In genomic region chr1:112701227-112702066, GRCh38 we compare ENCODE assay signal across 8 cellular contexts. TPM values are rescaled to one million over a fixed set of nuclear protein-coding genes. Genes with fewer than 3 reads are reported as not detected.
A peak's percentile ranks its signal among the peaks of the same experiment; 100 is the strongest.
DNase-seq lines count a peak whose midpoint lies in the region; ATAC-seq and TF ChIP-seq lines count a peak whose summit lies in the region.

No MANE protein-coding gene starts in this region.

- no peak for DNase-seq in activated T-cell treated with anti-CD3 and anti-CD28 coated beads, Interleukin-2, amount 50 U/mL, for 72 hours
- DNase-seq in activated T-cell treated with anti-CD3 and anti-CD28 coated beads, Interleukin-2, amount 50 U/mL, for 1 hour: no peak
- DNase-seq in MCF 10A (ENCODE audit: unreplicated experiment) (no peak), type B pancreatic cell (ENCODE audit: extremely low spot score, unreplicated experiment) (no peak), SKM-1 treated with dmso at 0.1 percent for 144 hours (lab: John Stamatoyannopoulos, UW; ENCODE audit: unreplicated experiment) (no peak)

- H3K4me1 Mint-ChIP-seq in activated T-cell treated with anti-CD3 and anti-CD28 coated beads, Interleukin-2, amount 50 U/mL, for 72 hours (ENCODE audit: low read depth): peaks cover 61% of the 10 kb centered on the region
- H3K4me1 Mint-ChIP-seq in MCF 10A (ENCODE audit: insufficient read depth, unreplicated experiment) (peaks cover 59% of the 10 kb centered on the region), type B pancreatic cell (ENCODE audit: unreplicated experiment) (peaks cover 67% of the 10 kb centered on the region)

- H3K36me3 ChIP-seq in mucosa of stomach (ENCODE audit: control insufficient read depth, insufficient read depth, low read length): peaks cover 10% of the 10 kb centered on the region

- CTCF ChIA-PET in MCF 10A (lab: Yijun Ruan, JAX): interaction anchor here (1.1 to 1.6 kb wide), 2 partner anchors 12 to 311 kb away, joined by 3 to 5 read pairs; no protein-coding TSS in a partner anchor

- H3K4me3 ChIP-seq in mucosa of stomach (ENCODE audit: low read length): no peak overlapping the region

- H3K9me3 Mint-ChIP-seq in activated T-cell treated with anti-CD3 and anti-CD28 coated beads, Interleukin-2, amount 50 U/mL, for 72 hours: no peaks in the 10 kb centered on the region
- H3K9me3 Mint-ChIP-seq in MCF 10A (ENCODE audit: unreplicated experiment) (no peaks in the 10 kb centered on the region), type B pancreatic cell (no peaks in the 10 kb centered on the region)

- peaks cover 80% of the 10 kb centered on the region for H3K4me1 ChIP-seq in mucosa of stomach (ENCODE audit: control insufficient read depth, insufficient read depth, low read length)

- TF ChIP-seq CTCF in MCF 10A (IDR thresholded peaks at IDR 0.05; ENCODE audit: unreplicated experiment) (no peak), type B pancreatic cell (conservative IDR thresholded peaks at IDR 0.05) (no peak)

- ATAC-seq in activated T-cell treated with anti-CD3 and anti-CD28 coated beads, Interleukin-2, amount 50 U/mL, for 72 hours (replicated peaks in 1 of 2): no peak
- ATAC-seq in GM19035 (IDR thresholded peaks at IDR 0.05; ENCODE audit: unreplicated experiment) (no peak), HG02852 (IDR thresholded peaks at IDR 0.05; ENCODE audit: unreplicated experiment) (no peak)

- no peaks in the 10 kb centered on the region for H3K27me3 ChIP-seq in mucosa of stomach (ENCODE audit: control insufficient read depth, insufficient read depth, low read length)

- no peaks in the 10 kb centered on the region for H3K9me3 ChIP-seq in mucosa of stomach (ENCODE audit: control insufficient read depth, low read length)

- peaks cover 3 to 11% of the 10 kb centered on the region in 2 donors for H3K36me3 Mint-ChIP-seq in activated T-cell treated with anti-CD3 and anti-CD28 coated beads, Interleukin-2, amount 50 U/mL, for 72 hours (ENCODE audit: insufficient read depth in 2 of 2)
- peaks cover 53% of the 10 kb centered on the region for H3K36me3 Mint-ChIP-seq in MCF 10A (ENCODE audit: insufficient read depth, unreplicated experiment)
- peaks cover 30% of the 10 kb centered on the region for H3K36me3 Mint-ChIP-seq in type B pancreatic cell

- H3K9ac ChIP-seq in mucosa of stomach (ENCODE audit: low read length): peak overlapping the region; percentile 49

- peak overlapping the region; percentile 59 to 73 for H3K4me3 Mint-ChIP-seq in activated T-cell treated with anti-CD3 and anti-CD28 coated beads, Interleukin-2, amount 50 U/mL, for 72 hours
- H3K4me3 Mint-ChIP-seq in MCF 10A (ENCODE audit: unreplicated experiment): peak overlapping the region; percentile 14
- H3K4me3 Mint-ChIP-seq in type B pancreatic cell: peak overlapping the region; percentile 82

- POLR2A ChIA-PET in MCF 10A (lab: Yijun Ruan, JAX): interaction anchor here (1.0 to 7.7 kb wide), 5 partner anchors 8 to 306 kb away, joined by 3 to 75 read pairs (median 38); partner anchors contain the start of genes CAPZA1, CTTNBP2NL, MOV10 and ST7L

- BruUV-seq in MCF 10A (replicated peaks; lab: Mats Ljungman, UMichigan): TSS peak; percentile 54

- H3K27ac Mint-ChIP-seq in activated T-cell treated with anti-CD3 and anti-CD28 coated beads, Interleukin-2, amount 50 U/mL, for 72 hours: peak overlapping the region; percentile 67
- H3K27ac Mint-ChIP-seq in MCF 10A (ENCODE audit: low read depth, unreplicated experiment) (peak overlapping the region; percentile 54), type B pancreatic cell (peak overlapping the region; percentile 96)

- intact Hi-C loops in MCF 10A (cut with micrococcal nuclease): no loop called here

- H3K27me3 Mint-ChIP-seq in activated T-cell treated with anti-CD3 and anti-CD28 coated beads, Interleukin-2, amount 50 U/mL, for 72 hours (ENCODE audit: low read depth): no peaks in the 10 kb centered on the region
- H3K27me3 Mint-ChIP-seq in MCF 10A (ENCODE audit: insufficient read depth, unreplicated experiment) (no peaks in the 10 kb centered on the region), type B pancreatic cell (no peaks in the 10 kb centered on the region)

RNA-seq across cellular contexts. Expression of gene RHOC, which starts 5.5 kb away (rescaled TPM):
- 10 to 100 TPM; 45.7 to 54.4 TPM for total RNA-seq in activated T-cell treated with anti-CD3 and anti-CD28 coated beads, Interleukin-2, amount 50 U/mL, for 72 hours
- total RNA-seq in MCF 10A (2022) (253 and 294 TPM in 2 replicates), type B pancreatic cell (ENCODE audit: low replicate concordance) (131 and 173 TPM in 2 replicates)

RNA-seq across cellular contexts. Expression of gene PPM1J, which starts 13.7 kb away (rescaled TPM):
- total RNA-seq in activated T-cell treated with anti-CD3 and anti-CD28 coated beads, Interleukin-2, amount 50 U/mL, for 72 hours: 1 to 10 TPM; 1.2 to 1.3 TPM
- total RNA-seq in MCF 10A (2022): 0.88 and 1.5 TPM in 2 replicates
- total RNA-seq in type B pancreatic cell (ENCODE audit: low replicate concordance): 2.5 and 2.6 TPM in 2 replicates

RNA-seq across cellular contexts. Expression of gene MOV10, which starts 27.0 kb away (rescaled TPM):
- total RNA-seq in activated T-cell treated with anti-CD3 and anti-CD28 coated beads, Interleukin-2, amount 50 U/mL, for 72 hours: 10 to 100 TPM; 76.8 to 80.8 TPM
- 54.9 and 55.6 TPM in 2 replicates for total RNA-seq in MCF 10A (2022)
- 113 and 128 TPM in 2 replicates for total RNA-seq in type B pancreatic cell (ENCODE audit: low replicate concordance)

Comparison
In these comparisons a context has a peak if more than half of its experiments do, and no peak if none do; other contexts are left out.
1. H3K4me3 Mint-ChIP-seq: peak in every context shown above with its lines; median percentile 82 in type B pancreatic cell; 66 in activated T-cell treated with anti-CD3 and anti-CD28 coated beads, Interleukin-2, amount 50 U/mL, for 72 hours; 14 in MCF 10A.